In genomic region chr9:100286257-100286656, GRCh38 we compare ENCODE assay signal across 28 cellular contexts.
"Had no signal": no experiment of that assay in that cellular context is flagged by ENCODE, and none has a peak within 500 bp of the region (broad histone marks: within the 10 kb centered on the region; RNA-seq: fewer than 3 reads in every experiment).

No MANE protein-coding gene starts in this region.

- H3K27me3 ChIP-seq: breast epithelium, SJSA1 had no signal

- H3K4me3 Mint-ChIP-seq: activated CD8-positive, alpha-beta T cell treated with anti-CD3 and anti-CD28 coated beads, Interleukin-2, amount 10 ng/mL, durations not matched to agents 7 days and 5 days; T-helper 2 cell treated with Interferon-gamma antibody and Interleukin-4, amounts not matched to agents 5 μg/mL and 100 μg/mL, for 36 hours had no signal

- DNase-seq: activated CD4-positive, alpha-beta T cell treated with anti-CD3 and anti-CD28 coated beads for 4 hours; activated CD4-positive, alpha-beta T cell treated with anti-CD3 and anti-CD28 coated beads, Interleukin-2, amount 50 U/mL, for 4 hours; activated CD8-positive, alpha-beta memory T cell treated with anti-CD3 and anti-CD28 coated beads, Interleukin-2, amount 50 U/mL, for 48 hours; activated CD8-positive, alpha-beta T cell treated with anti-CD3 and anti-CD28 coated beads, Interleukin-2, amount 10 ng/mL, durations not matched to agents 7 days and 5 days; activated naive CD4-positive, alpha-beta T cell treated with anti-CD3 and anti-CD28 coated beads, Interleukin-2, amount 50 U/mL, for 16 hours; activated T-cell treated with anti-CD3 and anti-CD28 coated beads, Interleukin-2, amount 50 U/mL, for 1 hour; aorta; central memory CD4-positive, alpha-beta T cell; Karpas-422; NCI-H1105; NCI-H1436; NCI-H187; NCI-H2081; NCI-H510A treated with DMSO at 0.1 percent for 48 hours; NCI-H69; NK-92 treated with Interleukin-12 subunit alpha and Interleukin-12 subunit beta, amount 100 ng/mL, for 24 hours; Right ventricle myocardium superior; SW 1271; WERI-Rb-1 had no signal

- ATAC-seq: activated CD8-positive, alpha-beta T cell treated with anti-CD3 and anti-CD28 coated beads, Interleukin-2, amount 10 ng/mL, durations not matched to agents 7 days and 5 days; K562; Panc1; SK-N-SH treated with all-trans-retinoic acid at 6 μM for 48 hours had no signal

- H3K9me3 ChIP-seq: SJSA1 had no signal

- H3K4me1 ChIP-seq: breast epithelium, SJSA1 had no signal

- FAIRE-seq: K562, TTC549 had no signal

- H3K4me3 ChIP-seq: breast epithelium, coronary artery, K562, SJSA1 had no signal

- H3K27ac Mint-ChIP-seq: activated CD8-positive, alpha-beta T cell treated with anti-CD3 and anti-CD28 coated beads, Interleukin-2, amount 10 ng/mL, durations not matched to agents 7 days and 5 days; T-helper 2 cell treated with Interferon-gamma antibody and Interleukin-4, amounts not matched to agents 5 μg/mL and 100 μg/mL, for 36 hours had no signal

- H3K27ac ChIP-seq: breast epithelium, coronary artery, RWPE1, SJSA1, WERI-Rb-1 had no signal
